Comparison of ENCODE assay signal across 7 cellular contexts in the genomic region with DNA sequence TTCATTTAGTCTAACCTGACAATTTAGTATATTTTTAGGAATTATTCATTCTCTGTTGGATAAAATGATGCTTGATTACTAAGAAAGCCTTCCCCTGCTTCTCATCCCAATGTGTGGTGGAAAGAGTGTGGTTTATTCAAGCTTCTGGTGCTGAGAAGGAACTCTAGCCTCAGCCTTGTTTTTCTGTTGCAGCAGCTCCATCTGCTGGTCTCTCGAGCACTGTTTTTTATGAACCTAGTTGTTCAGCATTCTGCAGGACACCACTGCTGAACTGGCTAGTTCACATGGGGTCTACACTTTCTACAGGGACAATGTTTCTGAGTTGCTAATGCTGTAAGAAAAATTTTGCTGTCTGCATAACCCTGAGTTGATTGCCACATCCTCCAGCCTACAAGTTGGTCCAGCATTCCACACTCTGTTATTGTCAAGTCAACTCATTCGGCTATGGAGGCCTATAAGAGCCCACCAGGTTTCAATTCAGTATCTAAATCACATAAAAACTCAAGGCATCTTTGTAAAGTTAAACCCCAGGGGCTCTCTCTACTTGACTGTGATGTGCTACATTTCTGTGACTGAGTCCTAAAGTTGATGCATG. TPM values are rescaled to one million over a fixed set of nuclear protein-coding genes. Genes with fewer than 3 reads are reported as not detected.
DNase-seq lines count a peak whose midpoint lies in the region; ATAC-seq lines count a peak whose summit lies in the region.

No MANE protein-coding gene starts in this region.

- no peaks in the 10 kb centered on the region for H3K36me3 Mint-ChIP-seq in memory B cell
- no peaks in the 10 kb centered on the region for H3K36me3 Mint-ChIP-seq in stimulated activated naive B cell treated with anti-CD40 and anti-IgM and Interleukin-4, amounts not matched to agents 10 μg/mL and 1 μg/mL and 100 μg/mL, for 72 hours

- peaks cover 2% of the 10 kb centered on the region for H3K27me3 Mint-ChIP-seq in memory B cell
- H3K27me3 Mint-ChIP-seq in stimulated activated naive B cell treated with anti-CD40 and anti-IgM and Interleukin-4, amounts not matched to agents 10 μg/mL and 1 μg/mL and 100 μg/mL, for 72 hours = peaks cover 2 to 3% of the 10 kb centered on the region in 2 donors

- H3K4me1 Mint-ChIP-seq in memory B cell = no peaks in the 10 kb centered on the region
- peaks cover 0 to 3% of the 10 kb centered on the region in 2 donors for H3K4me1 Mint-ChIP-seq in stimulated activated naive B cell treated with anti-CD40 and anti-IgM and Interleukin-4, amounts not matched to agents 10 μg/mL and 1 μg/mL and 100 μg/mL, for 72 hours

- H3K4me3 Mint-ChIP-seq in memory B cell = no peak overlapping the region
- no peak overlapping the region for H3K4me3 Mint-ChIP-seq in stimulated activated naive B cell treated with anti-CD40 and anti-IgM and Interleukin-4, amounts not matched to agents 10 μg/mL and 1 μg/mL and 100 μg/mL, for 72 hours

- no peaks in the 10 kb centered on the region for H3K9me3 Mint-ChIP-seq in memory B cell
- no peaks in the 10 kb centered on the region for H3K9me3 Mint-ChIP-seq in stimulated activated naive B cell treated with anti-CD40 and anti-IgM and Interleukin-4, amounts not matched to agents 10 μg/mL and 1 μg/mL and 100 μg/mL, for 72 hours

- H3K27ac Mint-ChIP-seq in memory B cell = no peak overlapping the region
- H3K27ac Mint-ChIP-seq in stimulated activated naive B cell treated with anti-CD40 and anti-IgM and Interleukin-4, amounts not matched to agents 10 μg/mL and 1 μg/mL and 100 μg/mL, for 72 hours = no peak overlapping the region

- ATAC-seq in memory B cell (ENCODE audit: low read depth) = peak; percentile 82
- ATAC-seq in stimulated activated naive B cell treated with anti-CD40 and anti-IgM and Interleukin-4, amounts not matched to agents 10 μg/mL and 1 μg/mL and 100 μg/mL, for 72 hours (replicated peaks) = peak; percentile 80 to 86

- DNase-seq in GM04503 (ENCODE audit: low read depth) (peak; percentile 10), H4 (ENCODE audit: low spot score) (peak; percentile 53), NCI-H1105 treated with DMSO at 0.1 percent for 48 hours (lab: John Stamatoyannopoulos, UW) (peak; percentile 45), memory B cell (ENCODE audit: low spot score in 2 of 2) (peak; percentile 43 to 47)
- peak; percentile 60 to 69 for DNase-seq in activated CD4-positive, alpha-beta T cell treated with anti-CD3 and anti-CD28 coated beads for 4 hours
- peak; percentile 43 for DNase-seq in effector CD4-positive, alpha-beta T cell
- DNase-seq in stimulated activated naive B cell treated with anti-CD40 and anti-IgM and Interleukin-4, amounts not matched to agents 10 μg/mL and 1 μg/mL and 100 μg/mL, for 72 hours = no peak

RNA-seq across cellular contexts. Expression of a gene that starts 14.3 kb away (rescaled TPM):
- 0.06 and 0.84 TPM in 2 replicates for total RNA-seq in H4 (2014; rRNA removed; shearing (Covaris generic))

RNA-seq across cellular contexts. Expression of a gene that starts 25.4 kb away (rescaled TPM):
- total RNA-seq in H4 (2014; rRNA removed; shearing (Covaris generic)) = not detected in 2 replicates

RNA-seq across cellular contexts. Expression of a gene that starts 42.0 kb away (rescaled TPM):
- 0.43 TPM in 1 of 2 replicates, not detected in the other for total RNA-seq in H4 (2014; rRNA removed; shearing (Covaris generic))
